Comparison of ENCODE assay signal across 20 cellular contexts in genomic region chr12:116714175-116714574, GRCh38.
"Had no signal": no experiment of that assay in that cellular context is flagged by ENCODE, and none has a peak within 500 bp of the region (broad histone marks: within the 10 kb centered on the region; RNA-seq: fewer than 3 reads in every experiment).

No MANE protein-coding gene starts in this region.

- ATAC-seq: activated naive CD4-positive, alpha-beta T cell treated with anti-CD3 and anti-CD28 coated beads, Interleukin-2, amount 50 U/mL, for 72 hours; heart right ventricle; left ventricle myocardium superior; naive thymus-derived CD4-positive, alpha-beta T cell had no signal

- H3K4me3 Mint-ChIP-seq: activated CD4-positive, alpha-beta T cell treated with anti-CD3 and anti-CD28 coated beads, Interleukin-2, amount 10 ng/mL, durations not matched to agents 7 days and 5 days; activated T-helper 1 cell treated with anti-CD3 and anti-CD28 coated beads, Interleukin-12 subunit alpha, Interleukin-12 subunit beta, Interleukin-2, Interleukin-4 antibody, amounts not matched to agents 30 ng/mL and 10 ng/mL and 1 ng/mL, durations not matched to agents 14 hours and 24 hours and 36 hours; naive thymus-derived CD4-positive, alpha-beta T cell had no signal

- H3K27me3 ChIP-seq: adrenal gland, ovary, sigmoid colon, uterus had no signal

- H3K4me3 ChIP-seq: adrenal gland, heart right ventricle, ovary, sigmoid colon, spleen, tibial nerve, uterus had no signal

- H3K27ac Mint-ChIP-seq: activated CD4-positive, alpha-beta T cell treated with anti-CD3 and anti-CD28 coated beads, Interleukin-2, amount 10 ng/mL, durations not matched to agents 7 days and 5 days; activated naive CD4-positive, alpha-beta T cell treated with anti-CD3 and anti-CD28 coated beads, Interleukin-2, amount 50 U/mL, for 72 hours; activated T-helper 1 cell treated with anti-CD3 and anti-CD28 coated beads, Interleukin-12 subunit alpha, Interleukin-12 subunit beta, Interleukin-2, Interleukin-4 antibody, amounts not matched to agents 30 ng/mL and 10 ng/mL and 1 ng/mL, durations not matched to agents 14 hours and 24 hours and 36 hours had no signal

- H3K36me3 ChIP-seq: ovary, uterus had no signal

- H3K4me1 ChIP-seq: uterus had no signal

- H3K9me3 ChIP-seq: adrenal gland, heart right ventricle, ovary, sigmoid colon, spleen, tibial nerve, uterus had no signal

- DNase-seq: activated CD4-positive, alpha-beta T cell treated with anti-CD3 and anti-CD28 coated beads, Interleukin-2, amount 10 ng/mL, durations not matched to agents 7 days and 5 days; activated gamma-delta T cell treated with Interleukin-2 at 50 U/mL for 16 hours; cerebellar nuclear complex; cortex of kidney; erythroblast; heart right ventricle; left ventricle myocardium superior; mesendoderm; naive thymus-derived CD4-positive, alpha-beta T cell; ovary; sigmoid colon; spleen; stimulated activated naive CD4-positive, alpha-beta T cell treated with Interleukin-2 at 50 U/mL for 16 hours; T-helper 1 cell; T1000; uterus had no signal

- H3K9me3 Mint-ChIP-seq: activated CD4-positive, alpha-beta T cell treated with anti-CD3 and anti-CD28 coated beads, Interleukin-2, amount 10 ng/mL, durations not matched to agents 7 days and 5 days; activated naive CD4-positive, alpha-beta T cell treated with anti-CD3 and anti-CD28 coated beads, Interleukin-2, amount 50 U/mL, for 72 hours; activated T-helper 1 cell treated with anti-CD3 and anti-CD28 coated beads, Interleukin-12 subunit alpha, Interleukin-12 subunit beta, Interleukin-2, Interleukin-4 antibody, amounts not matched to agents 30 ng/mL and 10 ng/mL and 1 ng/mL, durations not matched to agents 14 hours and 24 hours and 36 hours had no signal

- H3K27ac ChIP-seq: adrenal gland, heart right ventricle, ovary, sigmoid colon, spleen, uterus had no signal
